In the genomic region with DNA sequence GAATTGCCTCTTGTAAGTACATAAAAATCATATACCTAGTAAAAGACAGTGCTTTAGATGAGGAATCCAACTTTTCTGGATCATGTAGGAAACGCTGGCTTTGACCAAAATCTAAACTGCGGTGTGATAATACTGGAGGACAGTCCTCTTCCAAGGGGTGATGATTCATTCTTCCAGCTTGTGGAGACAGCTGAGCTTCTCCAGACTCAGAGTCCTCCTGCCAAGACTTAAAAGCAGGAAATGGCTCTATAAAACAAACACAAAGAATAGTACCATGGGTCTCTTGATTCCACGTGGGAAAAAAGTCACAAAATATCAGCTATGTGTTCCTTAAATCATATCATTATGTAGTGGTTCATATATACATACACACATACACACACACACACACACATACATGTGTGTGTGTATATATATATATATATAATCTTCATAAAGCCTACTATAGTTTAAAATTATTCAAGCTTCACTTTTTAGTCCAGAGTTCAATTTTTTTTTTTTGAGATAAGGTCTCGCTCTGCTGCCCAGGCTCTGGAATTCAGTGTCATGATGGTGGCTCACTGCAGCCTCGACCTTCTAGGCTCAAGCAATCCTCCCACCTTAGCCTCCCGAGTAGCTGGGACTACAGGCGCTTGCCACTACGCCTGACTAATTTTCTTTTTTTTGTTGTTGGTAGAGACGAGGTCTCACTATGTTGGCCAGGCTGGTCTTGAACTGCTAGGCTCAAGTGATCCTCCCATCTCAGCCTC, we compare ENCODE assay signal across 12 cellular contexts.
DNase-seq lines count a peak whose midpoint lies in the region; ATAC-seq and TF ChIP-seq lines count a peak whose summit lies in the region.
"Had no signal": no experiment of that assay in that cellular context is flagged by ENCODE, and none has a peak within 500 bp of the region (broad histone marks: within the 10 kb centered on the region; RNA-seq: fewer than 3 reads in every experiment).

No MANE protein-coding gene starts in this region.

- H3K27ac Mint-ChIP-seq in endodermal cell (peak overlapping the region; percentile 44), Calu3 (ENCODE audit: unreplicated experiment) (no peak overlapping the region)

- H3K36me3 Mint-ChIP-seq in endodermal cell (ENCODE audit: low read depth) (peaks cover 62% of the 10 kb centered on the region), Calu3 (ENCODE audit: insufficient read depth, unreplicated experiment) (peaks cover 34% of the 10 kb centered on the region)

- H3K4me3 ChIP-seq in ACC112 (ENCODE audit: low read depth, low read length), result peak overlapping the region; percentile 58
- H3K4me3 ChIP-seq in MG63, result no peak overlapping the region
- no peak overlapping the region for H3K4me3 ChIP-seq in endodermal cell (ENCODE audit: low read length)
- H3K4me3 ChIP-seq in mesendoderm (ENCODE audit: low read length), result no peak overlapping the region
- H3K4me3 ChIP-seq: upper lobe of left lung had no signal

- intact Hi-C loops in Calu3 (cut with micrococcal nuclease; ENCODE audit: unreplicated experiment), result no loop called here

- H4K5ac ChIP-seq in mesendoderm (ENCODE audit: low read length), result no peak overlapping the region

- H2AFZ ChIP-seq in ACC112 (ENCODE audit: low read length, unreplicated experiment), result no peak overlapping the region

- DNase-seq in MG63, result peak; percentile 78
- DNase-seq in endodermal cell, result no peak
- DNase-seq in mesendoderm, result peak; percentile 21
- DNase-seq in Calu3, result no peak
- DNase-seq in SKM-1 treated with dmso at 0.1 percent for 144 hours (lab: John Stamatoyannopoulos, UW; ENCODE audit: unreplicated experiment), result no peak
- no peak for DNase-seq in stimulated activated naive CD4-positive, alpha-beta T cell (lab: John Stamatoyannopoulos, UW)
- DNase-seq: Caco-2, retina, T1000, upper lobe of left lung had no signal

- H4K8ac ChIP-seq in mesendoderm (ENCODE audit: low read depth, low read length), result no peak overlapping the region

- CTCF ChIA-PET in Calu3 (lab: Charles Lee), result no interaction called here

- BruUV-seq in Calu3 (replicated peaks; lab: Mats Ljungman, UMichigan), result no TSS peak

- no peaks in the 10 kb centered on the region for H3K9me3 ChIP-seq in MG63
- H3K9me3 ChIP-seq in endodermal cell (ENCODE audit: control insufficient read depth, low read length), result no peaks in the 10 kb centered on the region
- H3K9me3 ChIP-seq: Caco-2, upper lobe of left lung had no signal

- H3K9me3 Mint-ChIP-seq in endodermal cell (no peaks in the 10 kb centered on the region), Calu3 (ENCODE audit: low read depth, unreplicated experiment) (no peaks in the 10 kb centered on the region)

- no peak overlapping the region for H3K4me2 ChIP-seq in mesendoderm (ENCODE audit: low read length)

- H3K4me1 ChIP-seq in ACC112 (ENCODE audit: control insufficient read depth, insufficient read depth, low read length, unreplicated experiment) (peaks cover 15% of the 10 kb centered on the region), endodermal cell (ENCODE audit: control insufficient read depth, insufficient read depth, low read length) (no peaks in the 10 kb centered on the region), mesendoderm (ENCODE audit: control insufficient read depth, low read depth, low read length) (no peaks in the 10 kb centered on the region)
- H3K4me1 ChIP-seq: Caco-2 had no signal

- no peak overlapping the region for H2BK5ac ChIP-seq in mesendoderm (ENCODE audit: low read length)

- H3K27ac ChIP-seq in ACC112 (ENCODE audit: low read depth, low read length) (peak overlapping the region; percentile 50), endodermal cell (ENCODE audit: low read depth, low read length) (no peak overlapping the region), mesendoderm (ENCODE audit: low read depth, low read length) (no peak overlapping the region)

- no peak overlapping the region for H3K23ac ChIP-seq in mesendoderm (ENCODE audit: low read length)

- H3K18ac ChIP-seq in mesendoderm (ENCODE audit: low read length), result no peak overlapping the region

- H3K36me3 ChIP-seq in ACC112 (ENCODE audit: insufficient read depth, low read length) (peaks cover 18% of the 10 kb centered on the region), MG63 (peaks cover 42% of the 10 kb centered on the region), endodermal cell (ENCODE audit: control insufficient read depth, insufficient read depth, low read length) (peaks cover 81% of the 10 kb centered on the region), mesendoderm (ENCODE audit: control insufficient read depth, insufficient read depth, low read length) (no peaks in the 10 kb centered on the region)

- no peaks in the 10 kb centered on the region for H3K79me1 ChIP-seq in mesendoderm (ENCODE audit: low read length)

- H2BK120ac ChIP-seq in mesendoderm (ENCODE audit: low read depth, low read length), result no peak overlapping the region

- no peaks in the 10 kb centered on the region for H3K4me1 Mint-ChIP-seq in endodermal cell
- H3K4me1 Mint-ChIP-seq in Calu3 (ENCODE audit: low read depth, unreplicated experiment), result no peaks in the 10 kb centered on the region

- no peak overlapping the region for H3K4ac ChIP-seq in mesendoderm (ENCODE audit: low read depth, low read length)

- H3K27me3 ChIP-seq in ACC112 (ENCODE audit: insufficient read depth, low read length), result no peaks in the 10 kb centered on the region
- no peaks in the 10 kb centered on the region for H3K27me3 ChIP-seq in MG63
- no peaks in the 10 kb centered on the region for H3K27me3 ChIP-seq in endodermal cell (ENCODE audit: control insufficient read depth, insufficient read depth, low read length, poor library complexity, severe bottlenecking)
- no peaks in the 10 kb centered on the region for H3K27me3 ChIP-seq in mesendoderm (ENCODE audit: insufficient read depth, low read length, poor library complexity)
- H3K27me3 ChIP-seq: upper lobe of left lung had no signal

- WGBS in endodermal cell (ENCODE audit: insufficient coverage in 1 of 2, insufficient read length in 1 of 2), 2 experiments, result 96% methylated on average over 5 to 8 of the region's 9 CpGs
- WGBS in mesendoderm (ENCODE audit: extremely low coverage, insufficient coverage, low lambda C conversion rate), result no CpG with 5 or more reads among the region's 9 CpGs

- H2AK5ac ChIP-seq in mesendoderm (ENCODE audit: low read length), result no peak overlapping the region

- no peak overlapping the region for H3K56ac ChIP-seq in mesendoderm (ENCODE audit: low read length)

- H3K9ac ChIP-seq in endodermal cell (ENCODE audit: extremely low read depth, low read length, poor library complexity, severe bottlenecking), result no peak overlapping the region
- no peak overlapping the region for H3K9ac ChIP-seq in mesendoderm (ENCODE audit: low read length)

- H3K4me3 Mint-ChIP-seq in endodermal cell (no peak overlapping the region), Calu3 (ENCODE audit: low read depth, unreplicated experiment) (no peak overlapping the region)

- no peak overlapping the region for H2BK15ac ChIP-seq in mesendoderm (replicated peaks; ENCODE audit: low read depth)

- H3K27me3 Mint-ChIP-seq in endodermal cell (ENCODE audit: insufficient read depth), result no peaks in the 10 kb centered on the region
- no peaks in the 10 kb centered on the region for H3K27me3 Mint-ChIP-seq in Calu3 (ENCODE audit: unreplicated experiment)

- TF ChIP-seq CTCF in endodermal cell (conservative IDR thresholded peaks at IDR 0.05), result no peak
- TF ChIP-seq CTCF in Calu3 (IDR thresholded peaks at IDR 0.05; ENCODE audit: unreplicated experiment), result no peak

- no peak for ATAC-seq in GM19397 (IDR thresholded peaks at IDR 0.05; ENCODE audit: unreplicated experiment)

- H3K79me2 ChIP-seq in ACC112 (ENCODE audit: control insufficient read depth, insufficient read depth, low read length, unreplicated experiment) (no peaks in the 10 kb centered on the region), mesendoderm (ENCODE audit: control insufficient read depth, insufficient read depth, low read length) (no peaks in the 10 kb centered on the region)

Comparison
In these comparisons a context has a peak if more than half of its experiments do, and no peak if none do; other contexts are left out.
1. DNase-seq: peak in MG63 (single experiment) and mesendoderm (single experiment); none in endodermal cell (single experiment), Calu3 (single experiment), SKM-1 treated with dmso at 0.1 percent for 144 hours (single experiment) and stimulated activated naive CD4-positive, alpha-beta T cell (0 of 6).